10 cellular contexts compared by ENCODE assay signal in the genomic region with DNA sequence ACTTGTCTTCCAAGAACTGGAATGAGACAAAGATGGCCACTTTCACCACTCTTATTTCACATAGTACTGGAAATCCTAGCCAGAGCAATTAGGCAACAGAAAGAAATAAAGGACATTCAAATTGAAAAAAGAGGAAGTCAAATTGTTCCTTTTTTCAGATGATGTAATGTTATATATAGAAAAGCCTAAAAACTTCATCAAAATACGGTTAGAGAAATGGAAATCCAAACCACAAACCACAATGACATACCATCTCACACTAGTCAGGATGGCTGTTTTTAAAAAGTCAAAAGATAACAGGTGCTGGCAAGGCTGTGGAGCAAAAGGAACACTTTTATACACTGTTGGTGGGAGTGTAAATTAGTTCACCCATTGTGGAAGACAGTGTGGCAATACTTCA.
DNase-seq lines count a peak whose midpoint lies in the region; ATAC-seq and TF ChIP-seq lines count a peak whose summit lies in the region.
"Had no signal": no experiment of that assay in that cellular context is flagged by ENCODE, and none has a peak within 500 bp of the region (broad histone marks: within the 10 kb centered on the region; RNA-seq: fewer than 3 reads in every experiment).

No MANE protein-coding gene starts in this region.

- H3K9me3 Mint-ChIP-seq in memory B cell (peaks cover 6% of the 10 kb centered on the region), GM23338 (no peaks in the 10 kb centered on the region)

- peak overlapping the region; percentile 43 for H3K27ac Mint-ChIP-seq in memory B cell
- H3K27ac Mint-ChIP-seq in GM23338: no peak overlapping the region

- no peak overlapping the region for H3K4me2 ChIP-seq in GM23338

- no peaks in the 10 kb centered on the region for H3K79me2 ChIP-seq in GM23338 (replicated peaks; ENCODE audit: insufficient read depth)

- H3K27me3 Mint-ChIP-seq in memory B cell: no peaks in the 10 kb centered on the region
- peaks cover 2% of the 10 kb centered on the region for H3K27me3 Mint-ChIP-seq in GM23338 (ENCODE audit: insufficient read depth, low read depth, poor library complexity)

- no peak overlapping the region for H3K4me3 ChIP-seq in GM23338

- no peaks in the 10 kb centered on the region for H3K4me1 ChIP-seq in GM23338 (ENCODE audit: insufficient read depth)

- no peaks in the 10 kb centered on the region for H3K36me3 ChIP-seq in GM23338 (ENCODE audit: insufficient read depth)

- no peak overlapping the region for H2AFZ ChIP-seq in GM23338

- H3K27me3 ChIP-seq in GM23338 (ENCODE audit: insufficient read depth): no peaks in the 10 kb centered on the region

- H3F3A ChIP-seq in GM23338 (replicated peaks; ENCODE audit: low read depth): no peaks in the 10 kb centered on the region

- peaks cover 15% of the 10 kb centered on the region for H3K4me1 Mint-ChIP-seq in memory B cell
- H3K4me1 Mint-ChIP-seq in GM23338: no peaks in the 10 kb centered on the region; the same call in 2 of the 3 replicates

- H3K27ac ChIP-seq in GM23338 (ENCODE audit: low read depth): no peak overlapping the region

- peaks cover 3% of the 10 kb centered on the region; the same call in 1 of the 2 replicates for H3K9me2 ChIP-seq in GM23338 (ENCODE audit: insufficient read depth)

- H3K4me3 Mint-ChIP-seq in memory B cell (peak overlapping the region; percentile 19), GM23338 (no peak overlapping the region)

- DNase-seq in NOMO-1 treated with dmso at 0.1 percent for 144 hours (lab: John Stamatoyannopoulos, UW; ENCODE audit: unreplicated experiment) (peak; percentile 80), memory B cell (ENCODE audit: low spot score in 2 of 2) (peak in 1 of 2 donors; percentile 35), DMS79 (lab: John Stamatoyannopoulos, UW) (no peak), islet precursor cell (no peak), GM23338 (ENCODE audit: low spot score) (no peak), cerebellum (ENCODE audit: low spot score) (no peak)
- DNase-seq: left ventricle myocardium superior had no signal

- no peaks in the 10 kb centered on the region for H4K20me1 ChIP-seq in GM23338 (replicated peaks; ENCODE audit: insufficient read depth)

- no peak for TF ChIP-seq CTCF in GM23338 (conservative IDR thresholded peaks at IDR 0.05; ENCODE audit: low read depth in 2 of 2)

- H3K36me3 Mint-ChIP-seq in memory B cell (no peaks in the 10 kb centered on the region), GM23338 (ENCODE audit: low read depth) (no peaks in the 10 kb centered on the region)

- ATAC-seq in GM19025 (IDR thresholded peaks at IDR 0.05; ENCODE audit: low read depth, unreplicated experiment): peak; percentile 52
- peak; percentile 78 for ATAC-seq in HG02970 (IDR thresholded peaks at IDR 0.05; ENCODE audit: low FRiP score, unreplicated experiment)
- ATAC-seq in memory B cell (ENCODE audit: low read depth): peak; percentile 95
- ATAC-seq in GM23338: no peak
- ATAC-seq: left ventricle myocardium superior, Panc1 had no signal

TF ChIP-seq in GM23338, 12 proteins besides CTCF, POLR2A, EP300 and RAD21:
- TF ChIP-seq EZH2phosphoT487 (IDR thresholded peaks at IDR 0.05; ENCODE audit: unreplicated experiment) (no peak), ZNF114 (CRISPR knock-in tag; IDR thresholded peaks at IDR 0.05) (no peak), POLR2AphosphoS5 (IDR thresholded peaks at IDR 0.05; ENCODE audit: low read depth) (no peak), ETS1 (IDR thresholded peaks at IDR 0.05) (no peak), NANOG (IDR thresholded peaks at IDR 0.05; ENCODE audit: borderline replicate concordance) (no peak)
